ENCODE assay signal across 20 cellular contexts in genomic region chr3:60954049-60954448, GRCh38.
DNase-seq lines count a peak whose midpoint lies in the region; ATAC-seq, FAIRE-seq and TF ChIP-seq lines count a peak whose summit lies in the region.
"Had no signal": no experiment of that assay in that cellular context is flagged by ENCODE, and none has a peak within 500 bp of the region (broad histone marks: within the 10 kb centered on the region; RNA-seq: fewer than 3 reads in every experiment).

No MANE protein-coding gene starts in this region.

- H3K9me3 ChIP-seq in WERI-Rb-1 (ENCODE audit: severe bottlenecking) (no peaks in the 10 kb centered on the region), Karpas-422 (ENCODE audit: low read length) (peaks cover 50% of the 10 kb centered on the region)
- H3K9me3 ChIP-seq: BE2C, mucosa of descending colon, neutrophil had no signal

- no peak overlapping the region for H2AFZ ChIP-seq in Karpas-422 (ENCODE audit: low read length)

- no peaks in the 10 kb centered on the region for H4K20me1 ChIP-seq in Karpas-422 (ENCODE audit: insufficient read depth, low read depth, low read length)

- H3K36me3 Mint-ChIP-seq in HFFc6 (ENCODE audit: low read depth), result peaks cover 15% of the 10 kb centered on the region; the same call in 1 of the 2 replicates
- H3K36me3 Mint-ChIP-seq in nephron (ENCODE audit: low read depth), result peaks cover 3% of the 10 kb centered on the region
- peaks cover 4% of the 10 kb centered on the region for H3K36me3 Mint-ChIP-seq in activated T-cell treated with anti-CD3 and anti-CD28 coated beads, Interleukin-2, amount 50 U/mL, for 24 hours (ENCODE audit: low read depth)
- H3K36me3 Mint-ChIP-seq: activated naive CD8-positive, alpha-beta T cell treated with anti-CD3 and anti-CD28 coated beads, Interleukin-2, amount 10 ng/mL, durations not matched to agents 7 days and 5 days had no signal

- H3K79me2 ChIP-seq in Karpas-422 (ENCODE audit: low read length), result no peaks in the 10 kb centered on the region

- H3K27me3 ChIP-seq in bronchial epithelial cell (ENCODE audit: control insufficient read depth, insufficient read depth, low read length) (no peaks in the 10 kb centered on the region), WERI-Rb-1 (ENCODE audit: insufficient read depth, low read depth, severe bottlenecking) (no peaks in the 10 kb centered on the region), Karpas-422 (ENCODE audit: low read length) (no peaks in the 10 kb centered on the region)
- H3K27me3 ChIP-seq: BE2C, neutrophil, right atrium auricular region had no signal

- H3K27ac Mint-ChIP-seq in HFFc6 (no peak overlapping the region), nephron (peak overlapping the region; percentile 66 to 96 (median 84))
- no peak overlapping the region for H3K27ac Mint-ChIP-seq in activated T-cell treated with anti-CD3 and anti-CD28 coated beads, Interleukin-2, amount 50 U/mL, for 24 hours
- H3K27ac Mint-ChIP-seq: activated CD8-positive, alpha-beta T cell treated with anti-CD3 and anti-CD28 coated beads for 36 hours; activated naive CD8-positive, alpha-beta T cell treated with anti-CD3 and anti-CD28 coated beads, Interleukin-2, amount 10 ng/mL, durations not matched to agents 7 days and 5 days; activated T-helper 1 cell treated with anti-CD3 and anti-CD28 coated beads, Interleukin-12 subunit alpha, Interleukin-12 subunit beta, Interleukin-2, Interleukin-4 antibody, amounts not matched to agents 30 ng/mL and 10 ng/mL and 1 ng/mL, durations not matched to agents 14 hours and 24 hours and 36 hours had no signal

- H3K9me2 ChIP-seq in Karpas-422 (replicated peaks; ENCODE audit: insufficient read depth, low read length), result no peaks in the 10 kb centered on the region

- no peaks in the 10 kb centered on the region for H3K4me1 ChIP-seq in Karpas-422 (ENCODE audit: low read length)
- H3K4me1 ChIP-seq: BE2C, right atrium auricular region had no signal

- FAIRE-seq in bronchial epithelial cell (lab: Jason Lieb, UNC), result no peak
- FAIRE-seq: urothelium cell line had no signal

- no peak for ATAC-seq in HG02885 (IDR thresholded peaks at IDR 0.05; ENCODE audit: poor library complexity, unreplicated experiment)
- ATAC-seq: activated CD8-positive, alpha-beta T cell treated with anti-CD3 and anti-CD28 coated beads for 36 hours; mucosa of descending colon had no signal

- no peak overlapping the region for H3K9ac ChIP-seq in Karpas-422 (ENCODE audit: low read length)

- TF ChIP-seq CTCF in HFFc6 (IDR thresholded peaks at IDR 0.05) (no peak), bronchial epithelial cell (IDR thresholded peaks at IDR 0.05; ENCODE audit: insufficient read depth, low read length, severe bottlenecking) (no peak), nephron (IDR thresholded peaks at IDR 0.05; ENCODE audit: unreplicated experiment in 3 of 3) (no peak), WERI-Rb-1 (IDR thresholded peaks at IDR 0.05; ENCODE audit: low read depth, low read length) (no peak)

- H3K4me3 ChIP-seq in bronchial epithelial cell (ENCODE audit: low read depth, low read length) (no peak overlapping the region), WERI-Rb-1 (ENCODE audit: low read depth, low read length) (no peak overlapping the region), Karpas-422 (ENCODE audit: low read length) (no peak overlapping the region)
- H3K4me3 ChIP-seq: mucosa of descending colon, right atrium auricular region had no signal

- H3K4me2 ChIP-seq in Karpas-422 (ENCODE audit: low read depth, low read length, poor library complexity, severe bottlenecking), result no peak overlapping the region

- H3K27ac ChIP-seq in WERI-Rb-1, result no peak overlapping the region
- no peak overlapping the region for H3K27ac ChIP-seq in Karpas-422 (ENCODE audit: low read length)
- H3K27ac ChIP-seq: neutrophil, right atrium auricular region had no signal

- H3K4me3 Mint-ChIP-seq in HFFc6, result no peak overlapping the region
- no peak overlapping the region for H3K4me3 Mint-ChIP-seq in nephron
- no peak overlapping the region for H3K4me3 Mint-ChIP-seq in activated T-cell treated with anti-CD3 and anti-CD28 coated beads, Interleukin-2, amount 50 U/mL, for 24 hours
- H3K4me3 Mint-ChIP-seq: activated CD8-positive, alpha-beta T cell treated with anti-CD3 and anti-CD28 coated beads for 36 hours; activated naive CD8-positive, alpha-beta T cell treated with anti-CD3 and anti-CD28 coated beads, Interleukin-2, amount 10 ng/mL, durations not matched to agents 7 days and 5 days; activated T-helper 1 cell treated with anti-CD3 and anti-CD28 coated beads, Interleukin-12 subunit alpha, Interleukin-12 subunit beta, Interleukin-2, Interleukin-4 antibody, amounts not matched to agents 30 ng/mL and 10 ng/mL and 1 ng/mL, durations not matched to agents 14 hours and 24 hours and 36 hours had no signal

- no peaks in the 10 kb centered on the region for H3K36me3 ChIP-seq in bronchial epithelial cell (ENCODE audit: control insufficient read depth, insufficient read depth, low read length)
- H3K36me3 ChIP-seq in WERI-Rb-1, result no peaks in the 10 kb centered on the region
- H3K36me3 ChIP-seq in Karpas-422 (ENCODE audit: insufficient read depth, low read length), result no peaks in the 10 kb centered on the region
- H3K36me3 ChIP-seq: BE2C, neutrophil, right atrium auricular region had no signal

- DNase-seq in AG08395 (ENCODE audit: low spot score), result peak; percentile 14
- DNase-seq in HFFc6, result peak; percentile 78
- DNase-seq in bronchial epithelial cell (ENCODE audit: low read depth), result peak; percentile 27
- no peak for DNase-seq in WERI-Rb-1
- DNase-seq in activated T-cell treated with anti-CD3 and anti-CD28 coated beads, Interleukin-2, amount 50 U/mL, for 24 hours, result no peak
- DNase-seq in Karpas-422, result no peak
- DNase-seq: activated CD8-positive, alpha-beta T cell treated with anti-CD3 and anti-CD28 coated beads for 36 hours; activated naive CD8-positive, alpha-beta T cell treated with anti-CD3 and anti-CD28 coated beads, Interleukin-2, amount 10 ng/mL, durations not matched to agents 7 days and 5 days; BE2C; caudate nucleus; left cardiac atrium; mucosa of descending colon; stimulated activated CD4-positive, alpha-beta T cell treated with anti-CD3 and anti-CD28 coated beads, Interleukin-1b, Interleukin-23, amount 100 ng/mL, for 48 hours; T-helper 1 cell had no signal

- H3K9me3 Mint-ChIP-seq in HFFc6 (peaks cover 27% of the 10 kb centered on the region), nephron (peaks cover 5% of the 10 kb centered on the region)
- peaks cover 28% of the 10 kb centered on the region for H3K9me3 Mint-ChIP-seq in activated T-cell treated with anti-CD3 and anti-CD28 coated beads, Interleukin-2, amount 50 U/mL, for 24 hours

- H3K27me3 Mint-ChIP-seq in HFFc6 (ENCODE audit: insufficient read depth) (no peaks in the 10 kb centered on the region), nephron (ENCODE audit: low read depth) (no peaks in the 10 kb centered on the region)
- H3K27me3 Mint-ChIP-seq in activated T-cell treated with anti-CD3 and anti-CD28 coated beads, Interleukin-2, amount 50 U/mL, for 24 hours, result no peaks in the 10 kb centered on the region
- H3K27me3 Mint-ChIP-seq: activated CD8-positive, alpha-beta T cell treated with anti-CD3 and anti-CD28 coated beads for 36 hours; activated naive CD8-positive, alpha-beta T cell treated with anti-CD3 and anti-CD28 coated beads, Interleukin-2, amount 10 ng/mL, durations not matched to agents 7 days and 5 days had no signal

- H3K4me1 Mint-ChIP-seq in HFFc6 (ENCODE audit: low read depth), result peaks cover 16% of the 10 kb centered on the region; the same call in 1 of the 2 replicates
- H3K4me1 Mint-ChIP-seq in nephron, result peaks cover 25% of the 10 kb centered on the region
- H3K4me1 Mint-ChIP-seq in activated T-cell treated with anti-CD3 and anti-CD28 coated beads, Interleukin-2, amount 50 U/mL, for 24 hours (ENCODE audit: low read depth), result no peaks in the 10 kb centered on the region
- H3K4me1 Mint-ChIP-seq: activated naive CD8-positive, alpha-beta T cell treated with anti-CD3 and anti-CD28 coated beads, Interleukin-2, amount 10 ng/mL, durations not matched to agents 7 days and 5 days had no signal

Comparison
In these comparisons a context has a peak if more than half of its experiments do, and no peak if none do; other contexts are left out.
1. DNase-seq: peak in AG08395 (single experiment), HFFc6 (single experiment) and bronchial epithelial cell (single experiment); none in WERI-Rb-1 (single experiment), activated T-cell treated with anti-CD3 and anti-CD28 coated beads, Interleukin-2, amount 50 U/mL, for 24 hours (single experiment) and Karpas-422 (single experiment).
2. H3K27ac Mint-ChIP-seq: peak in nephron (3 of 3); none in HFFc6 (single experiment) and activated T-cell treated with anti-CD3 and anti-CD28 coated beads, Interleukin-2, amount 50 U/mL, for 24 hours (single experiment).